Comparison of ENCODE assay signal across 36 cellular contexts in the genomic region with DNA sequence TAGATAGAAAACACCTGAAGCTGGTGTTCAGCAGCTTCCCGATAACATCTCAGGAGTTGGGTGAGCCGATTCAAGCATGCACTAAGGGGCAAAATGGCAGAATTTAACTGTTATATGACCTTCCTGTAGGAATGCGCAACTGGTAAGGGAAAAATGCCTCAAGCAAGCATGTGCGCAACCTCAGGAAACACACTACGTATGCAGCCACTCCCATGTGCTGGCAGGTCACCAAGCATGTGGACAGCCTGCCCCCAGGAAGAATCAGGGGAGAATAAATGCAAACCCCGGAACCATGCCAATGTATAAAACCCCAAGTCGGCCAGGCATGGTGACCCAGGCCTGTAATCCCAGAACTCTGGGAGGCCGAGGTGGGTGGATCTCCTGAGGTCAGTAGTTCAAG.
"Had no signal": no experiment of that assay in that cellular context is flagged by ENCODE, and none has a peak within 500 bp of the region (broad histone marks: within the 10 kb centered on the region; RNA-seq: fewer than 3 reads in every experiment).

No MANE protein-coding gene starts in this region.

- H3K27me3 Mint-ChIP-seq: activated B cell treated with CpG ODN at 0.5 μM for 24 hours; activated CD4-positive, alpha-beta T cell treated with anti-CD3 and anti-CD28 coated beads, Interleukin-2, amount 10 ng/mL, durations not matched to agents 7 days and 5 days had no signal

- H3K27me3 ChIP-seq: adrenal gland, body of pancreas, brain microvascular endothelial cell, breast epithelium had no signal

- ATAC-seq: activated CD8-positive, alpha-beta T cell treated with anti-CD3 and anti-CD28 coated beads for 36 hours; activated naive CD4-positive, alpha-beta T cell treated with anti-CD3 and anti-CD28 coated beads, Interleukin-2, amount 50 U/mL, for 72 hours; activated T-cell treated with anti-CD3 and anti-CD28 coated beads, Interleukin-2, amount 50 U/mL, for 4 hours; activated T-cell treated with anti-CD3 and anti-CD28 coated beads, Interleukin-2, amount 50 U/mL, for 72 hours; activated T-helper 17 cell treated with anti-CD3 and anti-CD28 coated beads, Interleukin-2, amount 50 U/mL, for 72 hours; body of pancreas had no signal

- H3K27ac Mint-ChIP-seq: activated B cell treated with CpG ODN at 0.5 μM for 24 hours; activated CD4-positive, alpha-beta memory T cell treated with anti-CD3 and anti-CD28 coated beads for 36 hours; activated CD4-positive, alpha-beta T cell treated with anti-CD3 and anti-CD28 coated beads, Interleukin-2, amount 10 ng/mL, durations not matched to agents 7 days and 5 days; activated CD8-positive, alpha-beta T cell treated with anti-CD3 and anti-CD28 coated beads for 36 hours; activated naive CD4-positive, alpha-beta T cell treated with anti-CD3 and anti-CD28 coated beads for 36 hours; activated naive CD4-positive, alpha-beta T cell treated with anti-CD3 and anti-CD28 coated beads, Interleukin-2, amount 50 U/mL, for 72 hours; activated naive CD8-positive, alpha-beta T cell treated with anti-CD3 and anti-CD28 coated beads for 36 hours; activated T-cell treated with anti-CD3 and anti-CD28 coated beads, Interleukin-2, amount 50 U/mL, for 72 hours; activated T-helper 1 cell treated with anti-CD3 and anti-CD28 coated beads, Interleukin-12 subunit alpha, Interleukin-12 subunit beta, Interleukin-2, Interleukin-4 antibody, amounts not matched to agents 30 ng/mL and 10 ng/mL and 1 ng/mL, durations not matched to agents 14 hours and 24 hours and 36 hours; activated T-helper 17 cell treated with anti-CD3 and anti-CD28 coated beads, Interleukin-2, amount 50 U/mL, for 72 hours; T-helper 1 cell treated with Interleukin-12 subunit alpha and Interleukin-12 subunit beta and Interleukin-4 antibody, amounts not matched to agents 30 μg/mL and 1 μg/mL, for 36 hours; T-helper 2 cell treated with Interferon-gamma antibody and Interleukin-4, amounts not matched to agents 5 μg/mL and 100 μg/mL, for 36 hours had no signal

- H3K4me3 Mint-ChIP-seq: activated B cell treated with CpG ODN at 0.5 μM for 24 hours; activated CD4-positive, alpha-beta memory T cell treated with anti-CD3 and anti-CD28 coated beads for 36 hours; activated CD4-positive, alpha-beta T cell treated with anti-CD3 and anti-CD28 coated beads, Interleukin-2, amount 10 ng/mL, durations not matched to agents 7 days and 5 days; activated CD8-positive, alpha-beta T cell treated with anti-CD3 and anti-CD28 coated beads for 36 hours; activated naive CD4-positive, alpha-beta T cell treated with anti-CD3 and anti-CD28 coated beads for 36 hours; activated naive CD8-positive, alpha-beta T cell treated with anti-CD3 and anti-CD28 coated beads for 36 hours; activated T-cell treated with anti-CD3 and anti-CD28 coated beads, Interleukin-2, amount 50 U/mL, for 4 hours; activated T-cell treated with anti-CD3 and anti-CD28 coated beads, Interleukin-2, amount 50 U/mL, for 72 hours; activated T-helper 1 cell treated with anti-CD3 and anti-CD28 coated beads, Interleukin-12 subunit alpha, Interleukin-12 subunit beta, Interleukin-2, Interleukin-4 antibody, amounts not matched to agents 30 ng/mL and 10 ng/mL and 1 ng/mL, durations not matched to agents 14 hours and 24 hours and 36 hours; activated T-helper 17 cell treated with anti-CD3 and anti-CD28 coated beads, Interleukin-2, amount 50 U/mL, for 72 hours; T-helper 1 cell treated with Interleukin-12 subunit alpha and Interleukin-12 subunit beta and Interleukin-4 antibody, amounts not matched to agents 30 μg/mL and 1 μg/mL, for 36 hours; T-helper 2 cell treated with Interferon-gamma antibody and Interleukin-4, amounts not matched to agents 5 μg/mL and 100 μg/mL, for 36 hours had no signal

- FAIRE-seq: astrocyte, TTC549 had no signal

- H3K36me3 Mint-ChIP-seq: activated CD4-positive, alpha-beta memory T cell treated with anti-CD3 and anti-CD28 coated beads for 36 hours; activated naive CD4-positive, alpha-beta T cell treated with anti-CD3 and anti-CD28 coated beads, Interleukin-2, amount 50 U/mL, for 72 hours; activated naive CD8-positive, alpha-beta T cell treated with anti-CD3 and anti-CD28 coated beads for 36 hours had no signal

- H3K27ac ChIP-seq: adrenal gland, body of pancreas, brain microvascular endothelial cell, breast epithelium, VCaP had no signal

- H3K4me1 Mint-ChIP-seq: activated B cell treated with CpG ODN at 0.5 μM for 24 hours; activated CD4-positive, alpha-beta T cell treated with anti-CD3 and anti-CD28 coated beads, Interleukin-2, amount 10 ng/mL, durations not matched to agents 7 days and 5 days; activated naive CD8-positive, alpha-beta T cell treated with anti-CD3 and anti-CD28 coated beads for 36 hours; activated T-helper 17 cell treated with anti-CD3 and anti-CD28 coated beads, Interleukin-2, amount 50 U/mL, for 72 hours had no signal

- H3K4me3 ChIP-seq: adrenal gland, body of pancreas, breast epithelium had no signal

- H3K36me3 ChIP-seq: adrenal gland, brain microvascular endothelial cell, breast epithelium had no signal

- H3K9me3 Mint-ChIP-seq: activated B cell treated with CpG ODN at 0.5 μM for 24 hours; activated CD4-positive, alpha-beta memory T cell treated with anti-CD3 and anti-CD28 coated beads for 36 hours; activated CD4-positive, alpha-beta T cell treated with anti-CD3 and anti-CD28 coated beads, Interleukin-2, amount 10 ng/mL, durations not matched to agents 7 days and 5 days; activated CD8-positive, alpha-beta T cell treated with anti-CD3 and anti-CD28 coated beads for 36 hours; activated naive CD4-positive, alpha-beta T cell treated with anti-CD3 and anti-CD28 coated beads for 36 hours; activated naive CD4-positive, alpha-beta T cell treated with anti-CD3 and anti-CD28 coated beads, Interleukin-2, amount 50 U/mL, for 72 hours; activated naive CD8-positive, alpha-beta T cell treated with anti-CD3 and anti-CD28 coated beads for 36 hours; activated T-cell treated with anti-CD3 and anti-CD28 coated beads, Interleukin-2, amount 50 U/mL, for 4 hours; activated T-cell treated with anti-CD3 and anti-CD28 coated beads, Interleukin-2, amount 50 U/mL, for 72 hours; activated T-helper 1 cell treated with anti-CD3 and anti-CD28 coated beads, Interleukin-12 subunit alpha, Interleukin-12 subunit beta, Interleukin-2, Interleukin-4 antibody, amounts not matched to agents 30 ng/mL and 10 ng/mL and 1 ng/mL, durations not matched to agents 14 hours and 24 hours and 36 hours; activated T-helper 17 cell treated with anti-CD3 and anti-CD28 coated beads, Interleukin-2, amount 50 U/mL, for 72 hours; T-helper 1 cell treated with Interleukin-12 subunit alpha and Interleukin-12 subunit beta and Interleukin-4 antibody, amounts not matched to agents 30 μg/mL and 1 μg/mL, for 36 hours; T-helper 2 cell treated with Interferon-gamma antibody and Interleukin-4, amounts not matched to agents 5 μg/mL and 100 μg/mL, for 36 hours had no signal

- DNase-seq: activated B cell treated with CpG ODN at 0.5 μM for 24 hours; activated CD4-positive, alpha-beta memory T cell treated with anti-CD3 and anti-CD28 coated beads for 36 hours; activated CD4-positive, alpha-beta T cell treated with anti-CD3 and anti-CD28 coated beads for 4 hours; activated CD4-positive, alpha-beta T cell treated with anti-CD3 and anti-CD28 coated beads, Interleukin-2, amount 10 ng/mL, durations not matched to agents 7 days and 5 days; activated CD4-positive, alpha-beta T cell treated with anti-CD3 and anti-CD28 coated beads, Interleukin-2, amount 50 U/mL, for 4 hours; activated CD4-positive, CD25-positive, alpha-beta regulatory T cell treated with anti-CD3 and anti-CD28 coated beads, Interleukin-2, amount 50 U/mL, for 72 hours; activated CD8-positive, alpha-beta memory T cell treated with anti-CD3 and anti-CD28 coated beads, Interleukin-2, amount 50 U/mL, for 4 hours; activated CD8-positive, alpha-beta T cell treated with anti-CD3 and anti-CD28 coated beads for 36 hours; activated effector memory CD4-positive, alpha-beta T cell treated with anti-CD3 and anti-CD28 coated beads, Interleukin-2, amount 50 U/mL, for 16 hours; activated gamma-delta T cell treated with Interleukin-2 at 50 U/mL for 16 hours; activated naive CD4-positive, alpha-beta T cell; activated naive CD4-positive, alpha-beta T cell treated with anti-CD3 and anti-CD28 coated beads for 36 hours; activated naive CD4-positive, alpha-beta T cell treated with anti-CD3 and anti-CD28 coated beads, Interleukin-2, amount 50 U/mL, for 16 hours; activated naive CD8-positive, alpha-beta T cell treated with anti-CD3 and anti-CD28 coated beads for 36 hours; activated T-cell treated with anti-CD3 and anti-CD28 coated beads for 4 hours; activated T-cell treated with anti-CD3 and anti-CD28 coated beads, Interleukin-2, amount 50 U/mL, for 1 hour; activated T-cell treated with anti-CD3 and anti-CD28 coated beads, Interleukin-2, amount 50 U/mL, for 4 hours; activated T-cell treated with anti-CD3 and anti-CD28 coated beads, Interleukin-2, amount 50 U/mL, for 72 hours; adrenal gland; amniotic stem cell; aorta; body of pancreas; brain microvascular endothelial cell; central memory CD4-positive, alpha-beta T cell; T-helper 1 cell; T-helper 2 cell; T-helper 9 cell had no signal

- H3K4me1 ChIP-seq: adrenal gland, body of pancreas, breast epithelium had no signal

- H3K9me3 ChIP-seq: adrenal gland, body of pancreas, breast epithelium had no signal
